Comparison of ENCODE assay signal across 8 cellular contexts in the genomic region with DNA sequence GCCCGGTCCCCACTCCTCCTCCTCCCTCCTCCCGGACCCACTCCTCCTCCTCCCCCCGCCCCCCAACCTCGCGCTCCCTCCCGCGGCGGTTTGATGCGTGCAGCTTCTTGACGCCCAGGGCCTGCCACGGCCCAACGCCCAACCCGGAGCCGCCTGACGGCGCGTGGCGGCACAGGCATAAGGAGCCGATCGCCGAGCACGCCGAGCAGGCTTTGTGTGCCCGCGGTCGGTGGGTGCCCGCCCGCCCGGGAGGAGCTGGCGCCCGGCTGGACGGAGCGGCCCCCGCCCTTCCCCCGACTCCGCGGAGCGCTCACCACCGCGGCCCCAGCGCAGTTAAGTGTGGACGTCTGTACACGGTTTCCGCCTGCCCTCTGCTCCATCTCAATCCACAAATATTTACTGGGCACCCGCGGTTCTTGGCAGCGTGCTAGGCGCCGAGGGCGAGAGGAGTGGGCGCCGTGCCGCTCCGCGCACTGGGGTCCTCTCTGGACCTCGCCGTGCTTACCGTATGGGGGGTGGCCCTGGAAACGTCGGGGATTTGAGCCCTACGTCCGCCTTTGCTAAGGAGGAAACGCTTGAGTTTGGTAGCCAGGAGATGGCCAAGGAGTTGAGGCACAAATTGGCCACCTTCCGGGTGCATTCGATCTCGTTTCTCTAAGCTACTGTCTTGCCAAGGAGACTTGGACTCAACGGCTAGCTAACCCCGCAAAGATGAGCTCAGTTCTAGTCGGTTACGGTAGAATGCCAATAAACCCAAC. TPM values are rescaled to one million over a fixed set of nuclear protein-coding genes. Genes with fewer than 3 reads are reported as not detected.
DNase-seq lines count a peak whose midpoint lies in the region; ATAC-seq, FAIRE-seq and TF ChIP-seq lines count a peak whose summit lies in the region.

No MANE protein-coding gene starts in this region.

- peaks cover 49% of the 10 kb centered on the region for H3K4me1 Mint-ChIP-seq in activated naive CD8-positive, alpha-beta T cell treated with anti-CD3 and anti-CD28 coated beads, Interleukin-2, amount 50 U/mL, for 24 hours

- 0% methylated on average over 52 to 70 of the region's 70 CpGs for WGBS in pancreas, 2 donors
- WGBS in thyroid gland, 2 donors, result 0% methylated on average over 23 to 48 of the region's 70 CpGs

- H3F3A ChIP-seq in SU-DHL-6 (ENCODE audit: insufficient read depth), result peaks cover 26% of the 10 kb centered on the region

- FAIRE-seq in pancreas (lab: Jason Lieb, UNC), result no peak

- H3K4me3 Mint-ChIP-seq in activated naive CD8-positive, alpha-beta T cell treated with anti-CD3 and anti-CD28 coated beads, Interleukin-2, amount 50 U/mL, for 24 hours, result peak overlapping the region; percentile 92

- peak overlapping the region; percentile 86 for H3K9ac ChIP-seq in SU-DHL-6 (ENCODE audit: low read length)

- H3K27ac ChIP-seq in SU-DHL-6 (ENCODE audit: low read depth, low read length) (peak overlapping the region; percentile 88), cardiac muscle cell (peak overlapping the region; percentile 100), pancreas (peak overlapping the region; percentile 65 to 95 (median 92)), thyroid gland (peak overlapping the region; percentile 90 to 100 (median 93))

- H3K36me3 ChIP-seq in SU-DHL-6 (ENCODE audit: low read length) (no peaks in the 10 kb centered on the region), cardiac muscle cell (no peaks in the 10 kb centered on the region), pancreas (no peaks in the 10 kb centered on the region), thyroid gland (no peaks in the 10 kb centered on the region)

- peak overlapping the region; percentile 11 for H2AFZ ChIP-seq in SU-DHL-6 (ENCODE audit: low read depth, low read length, severe bottlenecking)

- peak in 1 of 2 donors; percentile 73 for TF ChIP-seq POLR2A in thyroid gland (IDR thresholded peaks at IDR 0.05)

- no peaks in the 10 kb centered on the region for H3K9me2 ChIP-seq in SU-DHL-6 (replicated peaks; ENCODE audit: insufficient read depth, low read length)

- intact Hi-C loops in pancreas (cut with DNase I), result no loop called here
- intact Hi-C loops in thyroid gland (cut with DNase I), result no loop called here

- H3K4me1 ChIP-seq in cardiac muscle cell (ENCODE audit: low read depth), result peaks cover 34% of the 10 kb centered on the region
- peaks cover 18 to 29% (median 22%) of the 10 kb centered on the region in 3 donors for H3K4me1 ChIP-seq in pancreas
- peaks cover 36 to 41% of the 10 kb centered on the region in 2 donors for H3K4me1 ChIP-seq in thyroid gland

- peak overlapping the region; percentile 91 for H3K27ac Mint-ChIP-seq in activated naive CD8-positive, alpha-beta T cell treated with anti-CD3 and anti-CD28 coated beads, Interleukin-2, amount 50 U/mL, for 24 hours

- H3K27me3 Mint-ChIP-seq in activated naive CD8-positive, alpha-beta T cell treated with anti-CD3 and anti-CD28 coated beads, Interleukin-2, amount 50 U/mL, for 24 hours, result no peaks in the 10 kb centered on the region

- H3K9me3 ChIP-seq in SU-DHL-6 (ENCODE audit: insufficient read depth, low read length) (no peaks in the 10 kb centered on the region), cardiac muscle cell (ENCODE audit: low read depth) (no peaks in the 10 kb centered on the region), pancreas (no peaks in the 10 kb centered on the region), thyroid gland (no peaks in the 10 kb centered on the region)

- TF ChIP-seq CTCF in GM10248 (IDR thresholded peaks at IDR 0.05; ENCODE audit: control extremely low read depth, extremely low read depth, low read depth, missing control alignments), result no peak
- no peak for TF ChIP-seq CTCF in SU-DHL-6 (IDR thresholded peaks at IDR 0.05; ENCODE audit: insufficient read depth, low read length, poor library complexity, severe bottlenecking)
- TF ChIP-seq CTCF in cardiac muscle cell (IDR thresholded peaks at IDR 0.05; ENCODE audit: low read depth, low read length), result peak; percentile 9
- no peak for TF ChIP-seq CTCF in pancreas (IDR thresholded peaks at IDR 0.05)
- peak in 1 of 6 experiments; percentile 15 for TF ChIP-seq CTCF in thyroid gland (IDR thresholded peaks at IDR 0.05)

- H3K4me3 ChIP-seq in SU-DHL-6 (ENCODE audit: insufficient read depth, low read length, poor library complexity, severe bottlenecking) (peak overlapping the region; percentile 91), cardiac muscle cell (peak overlapping the region; percentile 72), pancreas (peak overlapping the region; percentile 61 to 98 (median 96)), thyroid gland (replicated peaks in 1 of 3) (peak overlapping the region; percentile 60 to 99 (median 98))

- H3K9me3 Mint-ChIP-seq in activated naive CD8-positive, alpha-beta T cell treated with anti-CD3 and anti-CD28 coated beads, Interleukin-2, amount 50 U/mL, for 24 hours, result no peaks in the 10 kb centered on the region

- H4K20me1 ChIP-seq in SU-DHL-6 (ENCODE audit: low read depth, low read length), result no peaks in the 10 kb centered on the region; the same call in 1 of the 2 replicates

- H3K36me3 Mint-ChIP-seq in activated naive CD8-positive, alpha-beta T cell treated with anti-CD3 and anti-CD28 coated beads, Interleukin-2, amount 50 U/mL, for 24 hours (ENCODE audit: low read depth), result peaks cover 26% of the 10 kb centered on the region

- CTCF ChIA-PET in GM10248 (lab: Yijun Ruan, JAX), result interaction anchor here (0.6 to 2.1 kb wide), 12 partner anchors 9 to 108 kb away, joined by 3 to 15 read pairs (median 4); partner anchors contain the start of genes ISG20L2, METTL25B, MRPL24 and PRCC

- POLR2A ChIA-PET in GM10248 (lab: Yijun Ruan, JAX), result interaction anchor here (0.6 to 1.3 kb wide), 5 partner anchors 15 to 251 kb away, joined by 3 to 6 read pairs (median 5); partner anchors contain the start of genes MEF2D and PRCC

- ATAC-seq in HG02623 (IDR thresholded peaks at IDR 0.05; ENCODE audit: unreplicated experiment), result peak; percentile 51
- ATAC-seq in activated naive CD8-positive, alpha-beta T cell treated with anti-CD3 and anti-CD28 coated beads, Interleukin-2, amount 50 U/mL, for 24 hours, result peak; percentile 75
- ATAC-seq in pancreas, result peak; percentile 80 to 84 (median 82)

- DNase-seq in GM10248 (ENCODE audit: extremely low spot score) (peak; percentile 94), NCI-H1417 (lab: John Stamatoyannopoulos, UW) (peak; percentile 97 to 99 (median 98)), cardiac muscle cell (ENCODE audit: low read depth in 1 of 2, low spot score in 1 of 2) (peak; percentile 97 to 98), pancreas (peak; percentile 96 to 99 (median 98)), thyroid gland (peak; percentile 98)
- DNase-seq in activated naive CD8-positive, alpha-beta T cell treated with anti-CD3 and anti-CD28 coated beads, Interleukin-2, amount 50 U/mL, for 24 hours, result peak; percentile 97

- H3K79me2 ChIP-seq in SU-DHL-6 (ENCODE audit: insufficient read depth, low read length), result peaks cover 50% of the 10 kb centered on the region

- H3K27me3 ChIP-seq in SU-DHL-6 (ENCODE audit: low read length) (no peaks in the 10 kb centered on the region), cardiac muscle cell (no peaks in the 10 kb centered on the region), pancreas (no peaks in the 10 kb centered on the region), thyroid gland (no peaks in the 10 kb centered on the region)

- H3K4me2 ChIP-seq in SU-DHL-6 (ENCODE audit: low read depth, low read length, poor library complexity, severe bottlenecking), result peak overlapping the region; percentile 84

RNA-seq across cellular contexts. Expression of gene HDGF, which starts 0.4 kb away (rescaled TPM):
- total RNA-seq in cardiac muscle cell (207 and 480 TPM in 2 replicates), pancreas (100 to 1,000 TPM in 1 of 6 donors, 10 to 100 TPM in 5; 43.5 to 112 (median 64.2) TPM), thyroid gland (100 to 1,000 TPM; 147 to 162 (median 148) TPM)
- polyA plus RNA-seq in cardiac muscle cell (176 and 238 TPM in 2 replicates), pancreas (10 to 100 TPM; 58.5 to 87.4 TPM)

RNA-seq across cellular contexts. Expression of gene MRPL24, which starts 11.0 kb away (rescaled TPM):
- total RNA-seq in cardiac muscle cell (34.9 and 54.1 TPM in 2 replicates), pancreas (10 to 100 TPM; 39.8 to 57.8 (median 43.6) TPM), thyroid gland (10 to 100 TPM; 22.9 to 55.6 (median 35.9) TPM)
- polyA plus RNA-seq in cardiac muscle cell (70.7 and 77.7 TPM in 2 replicates), pancreas (10 to 100 TPM; 64.5 to 68.6 TPM)

RNA-seq across cellular contexts. Expression of gene PRCC, which starts 15.4 kb away (rescaled TPM):
- total RNA-seq in cardiac muscle cell (117 and 126 TPM in 2 replicates), pancreas (10 to 100 TPM; 18.5 to 34.7 (median 20.3) TPM), thyroid gland (10 to 100 TPM; 34.8 to 57.9 (median 43.6) TPM)
- polyA plus RNA-seq in cardiac muscle cell (118 and 150 TPM in 2 replicates), pancreas (10 to 100 TPM; 31.4 to 41.6 TPM)

RNA-seq across cellular contexts. Expression of gene ISG20L2, which starts 23.3 kb away (rescaled TPM):
- 22.6 and 27.3 TPM in 2 replicates for total RNA-seq in cardiac muscle cell
- polyA plus RNA-seq in cardiac muscle cell, result 25.1 and 31.3 TPM in 2 replicates
- 10 to 100 TPM in 3 of 6 donors, 1 to 10 TPM in 3; 7.7 to 13.2 (median 9.6) TPM for total RNA-seq in pancreas
- 1 to 10 TPM; 5.2 to 8.8 TPM for polyA plus RNA-seq in pancreas
- total RNA-seq in thyroid gland, result 10 to 100 TPM; 13.6 to 34.9 (median 18.2) TPM

RNA-seq across cellular contexts. Expression of gene METTL25B, which starts 23.6 kb away (rescaled TPM):
- total RNA-seq in cardiac muscle cell (22.8 and 25.4 TPM in 2 replicates), pancreas (10 to 100 TPM; 16.8 to 22.6 (median 18.2) TPM), thyroid gland (10 to 100 TPM; 15.5 to 33.4 (median 25.3) TPM)
- polyA plus RNA-seq in cardiac muscle cell (19.5 and 20.9 TPM in 2 replicates), pancreas (10 to 100 TPM; 56.0 to 64.9 TPM)

Comparison
In these comparisons a context has a peak if more than half of its experiments do, and no peak if none do; other contexts are left out.
1. Peak in every context shown above with its lines: DNase-seq, ATAC-seq, H3K4me3 ChIP-seq and H3K27ac ChIP-seq.